ENCODE assay signal across 21 cellular contexts in genomic region chr3:56087460-56087859, GRCh38.
"Had no signal": no experiment of that assay in that cellular context is flagged by ENCODE, and none has a peak within 500 bp of the region (broad histone marks: within the 10 kb centered on the region; RNA-seq: fewer than 3 reads in every experiment).

No MANE protein-coding gene starts in this region.

- H3K27me3 ChIP-seq: adrenal gland, ascending aorta, body of pancreas had no signal

- H3K4me3 ChIP-seq: adrenal gland, body of pancreas, K562 had no signal

- H3K9me3 ChIP-seq: adrenal gland, ascending aorta, body of pancreas had no signal

- H3K4me1 ChIP-seq: adrenal gland, body of pancreas had no signal

- ATAC-seq: activated CD4-positive, CD25-positive, alpha-beta regulatory T cell treated with anti-CD3 and anti-CD28 coated beads, Interleukin-2, amount 50 U/mL, for 24 hours; activated CD8-positive, alpha-beta T cell treated with anti-CD3 and anti-CD28 coated beads for 36 hours; activated T-cell treated with anti-CD3 and anti-CD28 coated beads, Interleukin-2, amount 50 U/mL, for 72 hours; body of pancreas; K562 had no signal

- DNase-seq: activated CD4-positive, alpha-beta T cell treated with anti-CD3 and anti-CD28 coated beads for 4 hours; activated CD8-positive, alpha-beta memory T cell treated with anti-CD3 and anti-CD28 coated beads, Interleukin-2, amount 50 U/mL, for 4 hours; activated CD8-positive, alpha-beta T cell treated with anti-CD3 and anti-CD28 coated beads for 36 hours; activated gamma-delta T cell treated with Interleukin-2 at 50 U/mL for 16 hours; activated naive CD4-positive, alpha-beta T cell treated with anti-CD3 and anti-CD28 coated beads, Interleukin-2, amount 50 U/mL, for 16 hours; activated naive CD8-positive, alpha-beta T cell treated with anti-CD3 and anti-CD28 coated beads, Interleukin-2, amount 10 ng/mL, durations not matched to agents 7 days and 5 days; activated T-cell treated with anti-CD3 and anti-CD28 coated beads, Interleukin-2, amount 50 U/mL, for 72 hours; adrenal gland; body of pancreas; Karpas-422; NCI-H1048; NCI-H1417 treated with DMSO at 0.1 percent for 48 hours; NCI-H1694; NCI-H2029; NCI-H2107; NCI-H446; NCI-H524; SHP77 treated with DMSO at 0.1 percent for 48 hours had no signal

- H3K36me3 ChIP-seq: adrenal gland, ascending aorta had no signal

- H3K27ac ChIP-seq: adrenal gland, ascending aorta, body of pancreas had no signal
